Comparison of ENCODE assay signal across 6 cellular contexts in genomic region chr20:3158968-3159431, GRCh38.
DNase-seq lines count a peak whose midpoint lies in the region; ATAC-seq lines count a peak whose summit lies in the region.

No MANE protein-coding gene starts in this region.

- H3K27ac Mint-ChIP-seq in T-helper 2 cell treated with Interferon-gamma antibody and Interleukin-4, amounts not matched to agents 5 μg/mL and 100 μg/mL, for 36 hours = peak overlapping the region; percentile 94

- H3K4me3 Mint-ChIP-seq in T-helper 2 cell treated with Interferon-gamma antibody and Interleukin-4, amounts not matched to agents 5 μg/mL and 100 μg/mL, for 36 hours = peak overlapping the region; percentile 98

- H3K36me3 Mint-ChIP-seq in T-helper 2 cell treated with Interferon-gamma antibody and Interleukin-4, amounts not matched to agents 5 μg/mL and 100 μg/mL, for 36 hours (ENCODE audit: low read depth) = peaks cover 22% of the 10 kb centered on the region

- peaks cover 32% of the 10 kb centered on the region for H3K4me1 Mint-ChIP-seq in T-helper 2 cell treated with Interferon-gamma antibody and Interleukin-4, amounts not matched to agents 5 μg/mL and 100 μg/mL, for 36 hours (ENCODE audit: low read depth)

- no peak for ATAC-seq in HG03097 (IDR thresholded peaks at IDR 0.05; ENCODE audit: low FRiP score, unreplicated experiment)

- DNase-seq in GM03348 (ENCODE audit: low spot score) (peak; percentile 27), iris pigment epithelial cell (ENCODE audit: low read depth) (peak; percentile 54), DMS153 (lab: John Stamatoyannopoulos, UW) (no peak), NCI-H2029 treated with DMSO at 0.1 percent for 48 hours (lab: John Stamatoyannopoulos, UW) (no peak)
- DNase-seq in T-helper 2 cell treated with Interferon-gamma antibody and Interleukin-4, amounts not matched to agents 5 μg/mL and 100 μg/mL, for 36 hours (ENCODE audit: low spot score) = no peak

- no peaks in the 10 kb centered on the region for H3K27me3 Mint-ChIP-seq in T-helper 2 cell treated with Interferon-gamma antibody and Interleukin-4, amounts not matched to agents 5 μg/mL and 100 μg/mL, for 36 hours (ENCODE audit: low read depth)

- H3K9me3 Mint-ChIP-seq in T-helper 2 cell treated with Interferon-gamma antibody and Interleukin-4, amounts not matched to agents 5 μg/mL and 100 μg/mL, for 36 hours = no peaks in the 10 kb centered on the region

Comparison
In these comparisons a context has a peak if more than half of its experiments do, and no peak if none do; other contexts are left out.
1. DNase-seq: peak in GM03348 (single experiment) and iris pigment epithelial cell (single experiment); none in T-helper 2 cell treated with Interferon-gamma antibody and Interleukin-4, amounts not matched to agents 5 μg/mL and 100 μg/mL, for 36 hours (single experiment), DMS153 (single experiment) and NCI-H2029 treated with DMSO at 0.1 percent for 48 hours (single experiment).